In the genomic region with DNA sequence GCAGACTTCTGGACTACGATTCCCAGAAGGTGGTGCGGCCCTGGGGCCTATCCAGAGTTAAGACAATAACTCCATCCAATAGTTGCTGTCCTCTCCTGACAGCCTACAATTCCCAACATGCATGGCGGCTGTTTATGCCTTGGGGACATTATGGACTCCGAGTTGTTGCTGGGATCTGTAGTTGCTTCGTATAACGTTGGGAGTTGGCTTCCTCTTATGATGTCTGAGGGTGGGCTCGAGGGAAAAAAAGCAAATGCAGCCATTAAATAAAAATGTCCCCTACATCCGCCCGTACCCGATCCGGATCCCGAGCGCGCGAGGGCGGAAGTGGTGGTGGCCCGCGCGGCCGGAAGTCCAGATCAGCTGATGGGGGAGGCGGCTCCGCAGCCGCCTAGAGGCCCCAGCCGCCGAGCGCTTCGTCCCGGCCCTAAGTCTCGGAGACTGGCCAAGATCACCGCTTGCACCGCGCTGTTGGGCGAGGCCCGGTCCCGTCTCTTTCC, we compare ENCODE assay signal across 1 cellular context.
TF ChIP-seq lines count a peak whose summit lies in the region.

Gene ZSWIM8, plus strand, starts transcription at position 386 of the 500 bp plus-strand sequence. CDS start 273 bp downstream, outside the sequence.

TF ChIP-seq in HepG2, 621 proteins besides CTCF, POLR2A, EP300 and RAD21 (continued from another document and continues in another):
- TF ChIP-seq ZBTB26 (CRISPR knock-in tag; IDR thresholded peaks at IDR 0.05; ENCODE audit: borderline replicate concordance) (no peak), HNF4G (IDR thresholded peaks at IDR 0.05; ENCODE audit: borderline replicate concordance, low read depth, low read length) (no peak), HNF4G (CRISPR knock-in tag; IDR thresholded peaks at IDR 0.05; ENCODE audit: borderline replicate concordance, low read depth) (no peak), ATF7 (IDR thresholded peaks at IDR 0.05) (no peak), ATF7 (CRISPR knock-in tag; IDR thresholded peaks at IDR 0.05) (no peak), ZNF768 (CRISPR knock-in tag; IDR thresholded peaks at IDR 0.05) (no peak), CEBPB (IDR thresholded peaks at IDR 0.05; ENCODE audit: borderline replicate concordance, low read depth, low read length) (no peak), FOXC1 (CRISPR knock-in tag; IDR thresholded peaks at IDR 0.05; ENCODE audit: borderline replicate concordance) (no peak; the same call in 1 of the 2 replicates), ZBTB20 (CRISPR knock-in tag; IDR thresholded peaks at IDR 0.05; ENCODE audit: borderline replicate concordance, low read depth) (no peak), ZNF615 (CRISPR knock-in tag; IDR thresholded peaks at IDR 0.05; ENCODE audit: borderline replicate concordance) (no peak), MYC (CRISPR knock-in tag; IDR thresholded peaks at IDR 0.05; ENCODE audit: borderline replicate concordance) (0 out of 2 replicates have a peak, but pooled peaks have one; percentile 46), TCF7L2 (IDR thresholded peaks at IDR 0.05; ENCODE audit: low read depth, low read length) (no peak), FIP1L1 (IDR thresholded peaks at IDR 0.05; ENCODE audit: borderline replicate concordance, insufficient read depth, low read depth, low read length) (no peak), CENPX (CRISPR knock-in tag; IDR thresholded peaks at IDR 0.05) (no peak), ZSCAN31 (CRISPR knock-in tag; IDR thresholded peaks at IDR 0.05; ENCODE audit: low read depth) (no peak), HOXA3 (CRISPR knock-in tag; IDR thresholded peaks at IDR 0.05) (peak; percentile 59; the same call in 1 of the 2 replicates), ZNF564 (CRISPR knock-in tag; IDR thresholded peaks at IDR 0.05) (no peak), ZFY (CRISPR knock-in tag; IDR thresholded peaks at IDR 0.05) (peak; percentile 90), SATB2 (CRISPR knock-in tag; IDR thresholded peaks at IDR 0.05) (no peak), ZNF318 (CRISPR knock-in tag; IDR thresholded peaks at IDR 0.05) (no peak), SIN3A (IDR thresholded peaks at IDR 0.05; ENCODE audit: borderline replicate concordance, low read depth, low read length) (peak; percentile 90), ZNF20 (CRISPR knock-in tag; IDR thresholded peaks at IDR 0.05) (no peak), ZNF775 (CRISPR knock-in tag; IDR thresholded peaks at IDR 0.05; ENCODE audit: borderline replicate concordance) (no peak), GZF1 (CRISPR knock-in tag; IDR thresholded peaks at IDR 0.05) (no peak), CCDC6 (CRISPR knock-in tag; IDR thresholded peaks at IDR 0.05) (no peak), MLLT10 (CRISPR knock-in tag; IDR thresholded peaks at IDR 0.05) (no peak), CENPT (CRISPR knock-in tag; IDR thresholded peaks at IDR 0.05; ENCODE audit: low read depth) (no peak), ZNF703 (CRISPR knock-in tag; IDR thresholded peaks at IDR 0.05; ENCODE audit: borderline replicate concordance) (no peak), GATAD2A (CRISPR knock-in tag; IDR thresholded peaks at IDR 0.05) (no peak), DNMT1 (CRISPR knock-in tag; IDR thresholded peaks at IDR 0.05) (no peak), SOX5 (CRISPR knock-in tag; IDR thresholded peaks at IDR 0.05; ENCODE audit: borderline replicate concordance) (no peak), TMF1 (CRISPR knock-in tag; IDR thresholded peaks at IDR 0.05; ENCODE audit: low read depth) (no peak), SKI (IDR thresholded peaks at IDR 0.05; ENCODE audit: partially characterized antibody) (no peak), NR0B2 (CRISPR knock-in tag; IDR thresholded peaks at IDR 0.05) (peak; percentile 31; the same call in 1 of the 2 replicates), ZNF274 (CRISPR knock-in tag; IDR thresholded peaks at IDR 0.05) (no peak), ZNF256 (CRISPR knock-in tag; conservative IDR thresholded peaks at IDR 0.05) (no peak), PRPF4 (IDR thresholded peaks at IDR 0.05; ENCODE audit: low read depth, low read length, poor library complexity, severe bottlenecking) (no peak), CBFB (CRISPR knock-in tag; IDR thresholded peaks at IDR 0.05) (no peak), ZC3H4 (CRISPR knock-in tag; IDR thresholded peaks at IDR 0.05; ENCODE audit: borderline replicate concordance) (no peak), HMGA1 (CRISPR knock-in tag; conservative IDR thresholded peaks at IDR 0.05) (no peak), ZNF605 (CRISPR knock-in tag; IDR thresholded peaks at IDR 0.05) (no peak), ATAD3A (CRISPR knock-in tag; IDR thresholded peaks at IDR 0.05) (no peak)
- TF ChIP-seq, protein P1, sequence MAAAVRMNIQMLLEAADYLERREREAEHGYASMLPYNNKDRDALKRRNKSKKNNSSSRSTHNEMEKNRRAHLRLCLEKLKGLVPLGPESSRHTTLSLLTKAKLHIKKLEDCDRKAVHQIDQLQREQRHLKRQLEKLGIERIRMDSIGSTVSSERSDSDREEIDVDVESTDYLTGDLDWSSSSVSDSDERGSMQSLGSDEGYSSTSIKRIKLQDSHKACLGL (CRISPR knock-in tag; IDR thresholded peaks at IDR 0.05) = no peak
- TF ChIP-seq, protein P2, sequence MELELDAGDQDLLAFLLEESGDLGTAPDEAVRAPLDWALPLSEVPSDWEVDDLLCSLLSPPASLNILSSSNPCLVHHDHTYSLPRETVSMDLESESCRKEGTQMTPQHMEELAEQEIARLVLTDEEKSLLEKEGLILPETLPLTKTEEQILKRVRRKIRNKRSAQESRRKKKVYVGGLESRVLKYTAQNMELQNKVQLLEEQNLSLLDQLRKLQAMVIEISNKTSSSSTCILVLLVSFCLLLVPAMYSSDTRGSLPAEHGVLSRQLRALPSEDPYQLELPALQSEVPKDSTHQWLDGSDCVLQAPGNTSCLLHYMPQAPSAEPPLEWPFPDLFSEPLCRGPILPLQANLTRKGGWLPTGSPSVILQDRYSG (CRISPR knock-in tag; IDR thresholded peaks at IDR 0.05) = no peak
- TF ChIP-seq, protein P3, sequence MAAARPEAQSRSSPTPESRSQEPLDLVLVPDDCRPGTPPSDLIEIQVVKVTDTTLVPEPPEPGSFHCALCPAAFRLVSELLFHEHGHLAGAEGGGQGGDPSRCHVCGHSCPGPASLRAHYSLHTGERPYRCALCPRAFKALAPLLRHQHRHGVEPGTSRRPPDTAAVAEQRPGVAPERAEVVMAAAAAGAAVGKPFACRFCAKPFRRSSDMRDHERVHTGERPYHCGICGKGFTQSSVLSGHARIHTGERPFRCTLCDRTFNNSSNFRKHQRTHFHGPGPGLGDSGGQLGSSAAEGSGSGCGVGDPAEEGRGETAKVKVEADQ (CRISPR knock-in tag; IDR thresholded peaks at IDR 0.05; ENCODE audit: borderline replicate concordance) = peak; percentile 44; the same call in 1 of the 2 replicates
- TF ChIP-seq, protein P4, sequence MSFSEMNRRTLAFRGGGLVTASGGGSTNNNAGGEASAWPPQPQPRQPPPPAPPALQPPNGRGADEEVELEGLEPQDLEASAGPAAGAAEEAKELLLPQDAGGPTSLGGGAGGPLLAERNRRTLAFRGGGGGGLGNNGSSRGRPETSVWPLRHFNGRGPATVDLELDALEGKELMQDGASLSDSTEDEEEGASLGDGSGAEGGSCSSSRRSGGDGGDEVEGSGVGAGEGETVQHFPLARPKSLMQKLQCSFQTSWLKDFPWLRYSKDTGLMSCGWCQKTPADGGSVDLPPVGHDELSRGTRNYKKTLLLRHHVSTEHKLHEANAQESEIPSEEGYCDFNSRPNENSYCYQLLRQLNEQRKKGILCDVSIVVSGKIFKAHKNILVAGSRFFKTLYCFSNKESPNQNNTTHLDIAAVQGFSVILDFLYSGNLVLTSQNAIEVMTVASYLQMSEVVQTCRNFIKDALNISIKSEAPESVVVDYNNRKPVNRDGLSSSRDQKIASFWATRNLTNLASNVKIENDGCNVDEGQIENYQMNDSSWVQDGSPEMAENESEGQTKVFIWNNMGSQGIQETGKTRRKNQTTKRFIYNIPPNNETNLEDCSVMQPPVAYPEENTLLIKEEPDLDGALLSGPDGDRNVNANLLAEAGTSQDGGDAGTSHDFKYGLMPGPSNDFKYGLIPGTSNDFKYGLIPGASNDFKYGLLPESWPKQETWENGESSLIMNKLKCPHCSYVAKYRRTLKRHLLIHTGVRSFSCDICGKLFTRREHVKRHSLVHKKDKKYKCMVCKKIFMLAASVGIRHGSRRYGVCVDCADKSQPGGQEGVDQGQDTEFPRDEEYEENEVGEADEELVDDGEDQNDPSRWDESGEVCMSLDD (CRISPR knock-in tag; IDR thresholded peaks at IDR 0.05; ENCODE audit: borderline replicate concordance) = no peak
- TF ChIP-seq, protein P5, sequence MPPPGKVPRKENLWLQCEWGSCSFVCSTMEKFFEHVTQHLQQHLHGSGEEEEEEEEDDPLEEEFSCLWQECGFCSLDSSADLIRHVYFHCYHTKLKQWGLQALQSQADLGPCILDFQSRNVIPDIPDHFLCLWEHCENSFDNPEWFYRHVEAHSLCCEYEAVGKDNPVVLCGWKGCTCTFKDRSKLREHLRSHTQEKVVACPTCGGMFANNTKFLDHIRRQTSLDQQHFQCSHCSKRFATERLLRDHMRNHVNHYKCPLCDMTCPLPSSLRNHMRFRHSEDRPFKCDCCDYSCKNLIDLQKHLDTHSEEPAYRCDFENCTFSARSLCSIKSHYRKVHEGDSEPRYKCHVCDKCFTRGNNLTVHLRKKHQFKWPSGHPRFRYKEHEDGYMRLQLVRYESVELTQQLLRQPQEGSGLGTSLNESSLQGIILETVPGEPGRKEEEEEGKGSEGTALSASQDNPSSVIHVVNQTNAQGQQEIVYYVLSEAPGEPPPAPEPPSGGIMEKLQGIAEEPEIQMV (CRISPR knock-in tag; IDR thresholded peaks at IDR 0.05; ENCODE audit: low read depth) = no peak
